In the genomic region with DNA sequence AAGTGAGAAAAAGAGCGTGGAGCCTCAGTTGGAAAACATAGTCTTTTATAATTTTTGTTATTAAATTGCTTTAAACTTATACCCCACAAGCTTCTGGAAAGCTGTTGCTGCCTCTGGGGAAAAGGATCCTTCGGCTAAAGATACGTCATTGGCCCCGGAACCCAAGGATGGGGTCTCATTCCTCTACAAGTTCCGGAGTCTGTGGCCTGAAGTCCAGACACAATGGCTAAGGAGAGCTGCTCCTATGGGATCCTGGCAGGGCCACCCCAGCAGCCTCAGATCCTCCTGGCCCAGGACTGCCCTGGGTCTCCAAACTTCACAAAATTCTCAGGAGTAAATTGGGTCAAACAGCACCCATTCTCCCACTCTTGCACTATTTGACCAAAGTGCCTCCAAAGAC, we compare ENCODE assay signal across 34 cellular contexts. TPM values are rescaled to one million over a fixed set of nuclear protein-coding genes. Genes with fewer than 3 reads are reported as not detected.
"Had no signal": no experiment of that assay in that cellular context is flagged by ENCODE, and none has a peak within 500 bp of the region (broad histone marks: within the 10 kb centered on the region; RNA-seq: fewer than 3 reads in every experiment).

No MANE protein-coding gene starts in this region.

- H3K4me3 Mint-ChIP-seq: activated CD4-positive, alpha-beta memory T cell treated with anti-CD3 and anti-CD28 coated beads for 36 hours; activated CD4-positive, alpha-beta T cell treated with anti-CD3 and anti-CD28 coated beads, Interleukin-2, amount 10 ng/mL, durations not matched to agents 24 days and 14 days; activated naive CD4-positive, alpha-beta T cell treated with anti-CD3 and anti-CD28 coated beads, Interleukin-2, amount 50 U/mL, for 24 hours; activated naive CD8-positive, alpha-beta T cell treated with anti-CD3 and anti-CD28 coated beads, Interleukin-2, amount 50 U/mL, for 24 hours; activated T-cell treated with anti-CD3 and anti-CD28 coated beads, Interleukin-2, amount 50 U/mL, for 24 hours; activated T-helper 17 cell treated with anti-CD3 and anti-CD28 coated beads, Interleukin-2, amount 50 U/mL, for 72 hours; central memory CD8-positive, alpha-beta T cell; dendritic cell treated with granulocyte-macrophage colony-stimulating factor and Interleukin-4, amounts not matched to agents 40 ng/mL and 50 ng/mL, for 4 days; stimulated activated naive CD8-positive, alpha-beta T cell treated with anti-CD3 and anti-CD28 coated beads, Interleukin-15, amount 100 ng/mL, for 72 hours had no signal

- H3K36me3 ChIP-seq: breast epithelium, esophagus squamous epithelium, right lobe of liver, thyroid gland, upper lobe of left lung, WERI-Rb-1 had no signal

- H3K27ac Mint-ChIP-seq: activated CD4-positive, alpha-beta memory T cell treated with anti-CD3 and anti-CD28 coated beads for 36 hours; activated CD4-positive, alpha-beta T cell treated with anti-CD3 and anti-CD28 coated beads, Interleukin-2, amount 10 ng/mL, durations not matched to agents 24 days and 14 days; activated naive CD4-positive, alpha-beta T cell treated with anti-CD3 and anti-CD28 coated beads, Interleukin-2, amount 50 U/mL, for 24 hours; activated naive CD8-positive, alpha-beta T cell treated with anti-CD3 and anti-CD28 coated beads, Interleukin-2, amount 50 U/mL, for 24 hours; activated T-cell treated with anti-CD3 and anti-CD28 coated beads, Interleukin-2, amount 50 U/mL, for 24 hours; activated T-helper 17 cell treated with anti-CD3 and anti-CD28 coated beads, Interleukin-2, amount 50 U/mL, for 72 hours; dendritic cell treated with granulocyte-macrophage colony-stimulating factor and Interleukin-4, amounts not matched to agents 40 ng/mL and 50 ng/mL, for 4 days; naive thymus-derived CD4-positive, alpha-beta T cell; stimulated activated naive CD8-positive, alpha-beta T cell treated with anti-CD3 and anti-CD28 coated beads, Interleukin-15, amount 100 ng/mL, for 72 hours; T-helper 17 cell had no signal

- DNase-seq: activated CD4-positive, alpha-beta memory T cell treated with anti-CD3 and anti-CD28 coated beads for 36 hours; activated CD4-positive, alpha-beta T cell treated with anti-CD3 and anti-CD28 coated beads, Interleukin-2, amount 10 ng/mL, durations not matched to agents 24 days and 14 days; activated CD4-positive, CD25-positive, alpha-beta regulatory T cell treated with anti-CD3 and anti-CD28 coated beads, Interleukin-2, amount 50 U/mL, for 72 hours; activated CD8-positive, alpha-beta memory T cell treated with anti-CD3 and anti-CD28 coated beads, Interleukin-2, amount 50 U/mL, for 48 hours; activated gamma-delta T cell treated with Interleukin-2 at 50 U/mL for 16 hours; activated naive CD8-positive, alpha-beta T cell treated with anti-CD3 and anti-CD28 coated beads, Interleukin-2, amount 50 U/mL, for 24 hours; activated T-cell treated with anti-CD3 and anti-CD28 coated beads, Interleukin-2, amount 50 U/mL, for 24 hours; amygdala; esophagus squamous epithelium; foreskin melanocyte; glutamatergic neuron; islet precursor cell; left colon; midbrain; naive thymus-derived CD4-positive, alpha-beta T cell; right lobe of liver; stimulated activated CD4-positive, alpha-beta T cell treated with anti-CD3 and anti-CD28 coated beads, Interleukin-12 subunit alpha, Interleukin-12 subunit beta, amount 100 ng/mL, for 4 hours; stimulated activated CD4-positive, alpha-beta T cell treated with anti-CD3 and anti-CD28 coated beads, Interleukin-4, amount 100 ng/mL, for 1 hour; stimulated activated naive CD8-positive, alpha-beta T cell treated with anti-CD3 and anti-CD28 coated beads, Interleukin-15, amount 100 ng/mL, for 72 hours; substantia nigra; T-helper 17 cell; T1000; thyroid gland; upper lobe of left lung; WERI-Rb-1 had no signal

- H3K36me3 Mint-ChIP-seq: activated CD4-positive, alpha-beta memory T cell treated with anti-CD3 and anti-CD28 coated beads for 36 hours; activated naive CD4-positive, alpha-beta T cell treated with anti-CD3 and anti-CD28 coated beads, Interleukin-2, amount 50 U/mL, for 24 hours had no signal

- H3K27ac ChIP-seq: breast epithelium, epithelial cell of prostate, esophagus squamous epithelium, right lobe of liver, thyroid gland, upper lobe of left lung, WERI-Rb-1 had no signal

- H3K4me1 Mint-ChIP-seq: central memory CD8-positive, alpha-beta T cell had no signal

- H3K4me3 ChIP-seq: breast epithelium, esophagus squamous epithelium, right lobe of liver, thyroid gland, upper lobe of left lung had no signal

- H3K9me3 Mint-ChIP-seq: activated CD4-positive, alpha-beta memory T cell treated with anti-CD3 and anti-CD28 coated beads for 36 hours; activated CD4-positive, alpha-beta T cell treated with anti-CD3 and anti-CD28 coated beads, Interleukin-2, amount 10 ng/mL, durations not matched to agents 24 days and 14 days; activated naive CD4-positive, alpha-beta T cell treated with anti-CD3 and anti-CD28 coated beads, Interleukin-2, amount 50 U/mL, for 24 hours; activated naive CD8-positive, alpha-beta T cell treated with anti-CD3 and anti-CD28 coated beads, Interleukin-2, amount 50 U/mL, for 24 hours; activated T-cell treated with anti-CD3 and anti-CD28 coated beads, Interleukin-2, amount 50 U/mL, for 24 hours; activated T-helper 17 cell treated with anti-CD3 and anti-CD28 coated beads, Interleukin-2, amount 50 U/mL, for 72 hours; central memory CD8-positive, alpha-beta T cell; dendritic cell treated with granulocyte-macrophage colony-stimulating factor and Interleukin-4, amounts not matched to agents 40 ng/mL and 50 ng/mL, for 4 days; stimulated activated naive CD8-positive, alpha-beta T cell treated with anti-CD3 and anti-CD28 coated beads, Interleukin-15, amount 100 ng/mL, for 72 hours had no signal

- ATAC-seq: activated naive CD8-positive, alpha-beta T cell treated with anti-CD3 and anti-CD28 coated beads, Interleukin-2, amount 50 U/mL, for 24 hours; activated T-helper 17 cell treated with anti-CD3 and anti-CD28 coated beads, Interleukin-2, amount 50 U/mL, for 72 hours; left colon; naive thymus-derived CD4-positive, alpha-beta T cell; right lobe of liver; stimulated activated naive CD8-positive, alpha-beta T cell treated with anti-CD3 and anti-CD28 coated beads, Interleukin-15, amount 100 ng/mL, for 72 hours; T-helper 17 cell had no signal

- H3K9me3 ChIP-seq: breast epithelium, esophagus squamous epithelium, right lobe of liver, thyroid gland, upper lobe of left lung had no signal

RNA-seq across cellular contexts. Expression of gene WT1, which starts 5.9 kb away (rescaled TPM):
- total RNA-seq: activated CD4-positive, alpha-beta memory T cell treated with anti-CD3 and anti-CD28 coated beads for 36 hours; activated CD4-positive, alpha-beta T cell treated with anti-CD3 and anti-CD28 coated beads, Interleukin-2, amount 10 ng/mL, durations not matched to agents 24 days and 14 days; activated CD8-positive, alpha-beta memory T cell treated with anti-CD3 and anti-CD28 coated beads for 36 hours; activated T-helper 17 cell treated with anti-CD3 and anti-CD28 coated beads, Interleukin-2, amount 50 U/mL, for 72 hours; esophagus squamous epithelium; left colon; lower leg skin; naive thymus-derived CD4-positive, alpha-beta T cell; skeletal muscle tissue; T-helper 17 cell had no signal
- polyA plus RNA-seq: naive thymus-derived CD4-positive, alpha-beta T cell had no signal
